ENCODE assay signal across 11 cellular contexts in genomic region chr7:151863386-151864079, GRCh38. TPM values are rescaled to one million over a fixed set of nuclear protein-coding genes. Genes with fewer than 3 reads are reported as not detected.
DNase-seq lines count a peak whose midpoint lies in the region; ATAC-seq and TF ChIP-seq lines count a peak whose summit lies in the region.
"Had no signal": no experiment of that assay in that cellular context is flagged by ENCODE, and none has a peak within 500 bp of the region (broad histone marks: within the 10 kb centered on the region; RNA-seq: fewer than 3 reads in every experiment).

No MANE protein-coding gene starts in this region.

- H3K36me3 Mint-ChIP-seq in T-helper 2 cell treated with Interferon-gamma antibody and Interleukin-4, amounts not matched to agents 5 μg/mL and 100 μg/mL, for 36 hours (ENCODE audit: low read depth) = no peaks in the 10 kb centered on the region

- H2AK5ac ChIP-seq in neuronal stem cell (ENCODE audit: low read depth, low read length) = no peak overlapping the region

- no peaks in the 10 kb centered on the region for H3K27me3 ChIP-seq in body of pancreas
- peaks cover 0 to 18% (median 0%) of the 10 kb centered on the region in 3 experiments for H3K27me3 ChIP-seq in neuronal stem cell (ENCODE audit: control insufficient read depth in 3 of 3, insufficient read depth in 3 of 3, low read depth in 1 of 3, low read length in 3 of 3)

- H3K14ac ChIP-seq in neuronal stem cell (ENCODE audit: low read length) = no peak overlapping the region

- H4K91ac ChIP-seq in neuronal stem cell (ENCODE audit: low read depth, low read length, poor library complexity) = no peak overlapping the region

- H3K4ac ChIP-seq in neuronal stem cell (ENCODE audit: low read length) = no peak overlapping the region

- H3K27ac ChIP-seq in body of pancreas (no peak overlapping the region), neuronal stem cell (replicated peaks; ENCODE audit: low read length) (no peak overlapping the region)
- H3K27ac ChIP-seq: KMS-11 had no signal

- H3K23ac ChIP-seq in neuronal stem cell (ENCODE audit: low read depth, low read length, poor library complexity) = peak overlapping the region; percentile 35

- no peak overlapping the region for H3K4me3 Mint-ChIP-seq in T-helper 2 cell treated with Interferon-gamma antibody and Interleukin-4, amounts not matched to agents 5 μg/mL and 100 μg/mL, for 36 hours

- intact Hi-C loops in body of pancreas (cut with DNase I) = loop anchor here (10.0 kb wide), 1 partner anchor 79 kb away; no protein-coding TSS in a partner anchor

- H4K8ac ChIP-seq in neuronal stem cell (ENCODE audit: low read depth, low read length) = no peak overlapping the region

- H2AFZ ChIP-seq in neuronal stem cell (ENCODE audit: low read length) = no peak overlapping the region

- H3K9ac ChIP-seq in neuronal stem cell (ENCODE audit: low read depth, low read length, poor library complexity) = no peak overlapping the region
- H3K9ac ChIP-seq: KMS-11 had no signal

- TF ChIP-seq RAD21 in Ishikawa (IDR thresholded peaks at IDR 0.05; ENCODE audit: low read depth) = peak; percentile 46

- H3K9me3 ChIP-seq in body of pancreas (no peaks in the 10 kb centered on the region), neuronal stem cell (replicated peaks in 1 of 2; ENCODE audit: control insufficient read depth in 2 of 2, insufficient read depth in 1 of 2, low read depth in 1 of 2, low read length in 2 of 2) (no peaks in the 10 kb centered on the region)

- TF ChIP-seq EP300 in Ishikawa (IDR thresholded peaks at IDR 0.05; ENCODE audit: borderline replicate concordance) = no peak

- H2BK15ac ChIP-seq in neuronal stem cell (ENCODE audit: low read length) = no peak overlapping the region

- H3K27me3 Mint-ChIP-seq in T-helper 2 cell treated with Interferon-gamma antibody and Interleukin-4, amounts not matched to agents 5 μg/mL and 100 μg/mL, for 36 hours (ENCODE audit: low read depth) = no peaks in the 10 kb centered on the region

- H3K36me3 ChIP-seq in body of pancreas (replicated peaks in 1 of 2; ENCODE audit: insufficient read depth in 1 of 2, low read depth in 2 of 2) (no peaks in the 10 kb centered on the region), neuronal stem cell (replicated peaks in 1 of 2; ENCODE audit: control insufficient read depth in 2 of 2, insufficient read depth in 2 of 2, low read length in 2 of 2) (no peaks in the 10 kb centered on the region)

- TF ChIP-seq POLR2A in body of pancreas (IDR thresholded peaks at IDR 0.05) = no peak

- 83 to 86% methylated on average over 11 of the region's 11 CpGs for WGBS in body of pancreas, 2 donors
- WGBS in neuronal stem cell (ENCODE audit: extremely low coverage in 2 of 2, insufficient read length in 2 of 2, insufficient replicate concordance in 1 of 2), 2 donors = no CpG with 5 or more reads among the region's 11 CpGs

- TF ChIP-seq CTCF in body of pancreas (IDR thresholded peaks at IDR 0.05) = peak in 5 of 7 experiments; percentile 5 to 53 (median 41)

- H3K4me1 ChIP-seq in body of pancreas (peaks cover 27% of the 10 kb centered on the region), neuronal stem cell (ENCODE audit: control insufficient read depth in 2 of 2, insufficient read depth in 1 of 2, low read depth in 1 of 2, low read length in 2 of 2) (peaks cover 0 to 5% of the 10 kb centered on the region in 2 donors)

- no peaks in the 10 kb centered on the region for H3K4me1 Mint-ChIP-seq in T-helper 2 cell treated with Interferon-gamma antibody and Interleukin-4, amounts not matched to agents 5 μg/mL and 100 μg/mL, for 36 hours (ENCODE audit: low read depth)

- H3K27ac Mint-ChIP-seq in T-helper 2 cell treated with Interferon-gamma antibody and Interleukin-4, amounts not matched to agents 5 μg/mL and 100 μg/mL, for 36 hours = no peak overlapping the region

- no peak overlapping the region for H2BK5ac ChIP-seq in neuronal stem cell (ENCODE audit: low read length)

- H3K9me3 Mint-ChIP-seq in T-helper 2 cell treated with Interferon-gamma antibody and Interleukin-4, amounts not matched to agents 5 μg/mL and 100 μg/mL, for 36 hours = no peaks in the 10 kb centered on the region

- no peak overlapping the region for H3K18ac ChIP-seq in neuronal stem cell (ENCODE audit: low read length)

- no peaks in the 10 kb centered on the region for H3K79me1 ChIP-seq in neuronal stem cell (ENCODE audit: low read depth, low read length)

- no peak overlapping the region for H3K4me2 ChIP-seq in neuronal stem cell (ENCODE audit: insufficient read depth, low read length, poor library complexity, severe bottlenecking)
- H3K4me2 ChIP-seq: KMS-11 had no signal

- H3K4me3 ChIP-seq in body of pancreas = no peak overlapping the region
- H3K4me3 ChIP-seq in neuronal stem cell (ENCODE audit: low read length in 2 of 2) = no peak overlapping the region

- no peak for ATAC-seq in body of pancreas

- no peak overlapping the region for H2BK12ac ChIP-seq in neuronal stem cell (ENCODE audit: low read length)

- no peak overlapping the region for H2BK120ac ChIP-seq in neuronal stem cell (ENCODE audit: low read depth, low read length)

- DNase-seq in NCI-H82 (lab: John Stamatoyannopoulos, UW) (peak; percentile 5), NCI-H82 treated with DMSO at 0.1 percent for 48 hours (lab: John Stamatoyannopoulos, UW; ENCODE audit: unreplicated experiment) (no peak), body of pancreas (peak in 3 of 4 donors; percentile 31 to 53 (median 49)), neuronal stem cell (ENCODE audit: low spot score) (no peak), hypothalamus (lab: John Stamatoyannopoulos, UW) (no peak), C1 segment of cervical spinal cord (lab: John Stamatoyannopoulos, UW) (no peak)
- DNase-seq in T-helper 2 cell treated with Interferon-gamma antibody and Interleukin-4, amounts not matched to agents 5 μg/mL and 100 μg/mL, for 36 hours (ENCODE audit: low spot score) = no peak
- DNase-seq: NCI-H524 treated with DMSO at 0.1 percent for 48 hours; stimulated activated CD4-positive, alpha-beta T cell treated with anti-CD3 and anti-CD28 coated beads, Interleukin-4, amount 100 ng/mL, for 24 hours had no signal

TF ChIP-seq in Ishikawa, 13 proteins besides CTCF, POLR2A, EP300 and RAD21:
- no peak for TF ChIP-seq CEBPB (IDR thresholded peaks at IDR 0.05)
- TF ChIP-seq NFIC (IDR thresholded peaks at IDR 0.05) = no peak
- no peak for TF ChIP-seq REST (IDR thresholded peaks at IDR 0.05; ENCODE audit: low read depth)
- TF ChIP-seq CREB1 (IDR thresholded peaks at IDR 0.05; ENCODE audit: low read depth) = no peak
- TF ChIP-seq TEAD4 (IDR thresholded peaks at IDR 0.05) = no peak
- no peak for TF ChIP-seq YY1 (IDR thresholded peaks at IDR 0.05; ENCODE audit: low read depth)
- TF ChIP-seq FOXM1 (IDR thresholded peaks at IDR 0.05; ENCODE audit: borderline replicate concordance, low read depth) = no peak
- TF ChIP-seq EGR1 (IDR thresholded peaks at IDR 0.05) = no peak
- no peak for TF ChIP-seq TAF1 (IDR thresholded peaks at IDR 0.05; ENCODE audit: low read depth)
- no peak for TF ChIP-seq USF1 (IDR thresholded peaks at IDR 0.05)
TF ChIP-seq in Ishikawa: peak in this region for 0.

RNA-seq across cellular contexts. Expression of gene PRKAG2, which starts 13.4 kb away (rescaled TPM):
- total RNA-seq in body of pancreas = 10 to 100 TPM in 1 of 2 donors, 1 to 10 TPM in 1; 9.9 to 24.4 TPM
- polyA plus RNA-seq in neuronal stem cell (2013, experiment 1 of 2) = 23.4 TPM
- polyA plus RNA-seq in neuronal stem cell (2013, experiment 2 of 2) = 21.8 TPM

Comparison
In these comparisons a context has a peak if more than half of its experiments do, and no peak if none do; other contexts are left out.
1. DNase-seq: peak in NCI-H82 (single experiment) and body of pancreas (3 of 4); none in NCI-H82 treated with DMSO at 0.1 percent for 48 hours (single experiment), neuronal stem cell (single experiment), hypothalamus (0 of 51), T-helper 2 cell treated with Interferon-gamma antibody and Interleukin-4, amounts not matched to agents 5 μg/mL and 100 μg/mL, for 36 hours (single experiment) and C1 segment of cervical spinal cord (0 of 14).